8 cellular contexts compared by ENCODE assay signal in genomic region chr1:156154317-156154749, GRCh38.
DNase-seq lines count a peak whose midpoint lies in the region; ATAC-seq lines count a peak whose summit lies in the region.

No MANE protein-coding gene starts in this region.

- H3K4me1 ChIP-seq in muscle layer of duodenum (ENCODE audit: control insufficient read depth in 1 of 2, insufficient read depth in 2 of 2, low read length in 2 of 2) = no peaks in the 10 kb centered on the region

- peak; percentile 83 for DNase-seq in activated CD4-positive, alpha-beta T cell treated with anti-CD3 and anti-CD28 coated beads for 48 hours
- no peak for DNase-seq in activated CD4-positive, alpha-beta T cell treated with anti-CD3 and anti-CD28 coated beads for 1 hour
- DNase-seq in UCSD-AML1 (lab: John Stamatoyannopoulos, UW; ENCODE audit: unreplicated experiment) = peak; percentile 76
- no peak for DNase-seq in NCI-H510A (lab: John Stamatoyannopoulos, UW)
- DNase-seq in NCI-H2196 (lab: John Stamatoyannopoulos, UW; ENCODE audit: unreplicated experiment) = no peak
- no peak for DNase-seq in stimulated activated naive CD4-positive, alpha-beta T cell (lab: John Stamatoyannopoulos, UW)

- peak overlapping the region; percentile 31 for H3K27ac ChIP-seq in muscle layer of duodenum (ENCODE audit: low read length)

- H3K36me3 ChIP-seq in muscle layer of duodenum (ENCODE audit: control insufficient read depth in 1 of 2, insufficient read depth in 2 of 2, low read length in 2 of 2) = no peaks in the 10 kb centered on the region

- H3K27me3 ChIP-seq in muscle layer of duodenum (ENCODE audit: low read depth, low read length) = no peaks in the 10 kb centered on the region

- H3K4me3 ChIP-seq in muscle layer of duodenum (ENCODE audit: low read depth in 1 of 2, low read length in 2 of 2) = peak overlapping the region in 1 of 2 donors; percentile 15

- H3K9me3 ChIP-seq in muscle layer of duodenum (ENCODE audit: control insufficient read depth in 1 of 2, low read length in 2 of 2) = no peaks in the 10 kb centered on the region

- peak; percentile 30 for ATAC-seq in HG02973 (IDR thresholded peaks at IDR 0.05; ENCODE audit: unreplicated experiment)

Comparison
In these comparisons a context has a peak if more than half of its experiments do, and no peak if none do; other contexts are left out.
1. DNase-seq: peak in activated CD4-positive, alpha-beta T cell treated with anti-CD3 and anti-CD28 coated beads for 48 hours (single experiment) and UCSD-AML1 (single experiment); none in activated CD4-positive, alpha-beta T cell treated with anti-CD3 and anti-CD28 coated beads for 1 hour (single experiment), NCI-H510A (single experiment), NCI-H2196 (single experiment) and stimulated activated naive CD4-positive, alpha-beta T cell (0 of 6).